In genomic region chr5:168086104-168086610, GRCh38 we compare ENCODE assay signal across 9 cellular contexts.
DNase-seq lines count a peak whose midpoint lies in the region; ATAC-seq and TF ChIP-seq lines count a peak whose summit lies in the region.
"Had no signal": no experiment of that assay in that cellular context is flagged by ENCODE, and none has a peak within 500 bp of the region (broad histone marks: within the 10 kb centered on the region; RNA-seq: fewer than 3 reads in every experiment).

No MANE protein-coding gene starts in this region.

- H3K4me1 Mint-ChIP-seq in progenitor cell of endocrine pancreas (ENCODE audit: low read depth) = peaks cover 4% of the 10 kb centered on the region

- no peaks in the 10 kb centered on the region for H3K9me3 ChIP-seq in MG63

- H3K4me3 ChIP-seq in MG63 = no peak overlapping the region

- no peaks in the 10 kb centered on the region for H3K27me3 ChIP-seq in MG63

- H3K36me3 ChIP-seq in MG63 = no peaks in the 10 kb centered on the region

- peaks cover 10% of the 10 kb centered on the region for H3K27me3 Mint-ChIP-seq in progenitor cell of endocrine pancreas

- ATAC-seq in GM19351 (IDR thresholded peaks at IDR 0.05; ENCODE audit: unreplicated experiment) = no peak

- peak overlapping the region; percentile 29 for H3K27ac ChIP-seq in cingulate gyrus (ENCODE audit: low read depth, low read length)

- no peak overlapping the region for H3K27ac Mint-ChIP-seq in progenitor cell of endocrine pancreas

- DNase-seq in GM04503 (ENCODE audit: low read depth) (peak; percentile 84), MG63 (peak; percentile 91), progenitor cell of endocrine pancreas (ENCODE audit: low spot score, unreplicated experiment) (no peak), AML-193 (lab: John Stamatoyannopoulos, UW) (no peak), NCI-H1048 (lab: John Stamatoyannopoulos, UW) (no peak), CD1c-positive myeloid dendritic cell (ENCODE audit: extremely low spot score) (no peak)

- no peaks in the 10 kb centered on the region for H3K36me3 Mint-ChIP-seq in progenitor cell of endocrine pancreas (ENCODE audit: insufficient read depth)

- no peak overlapping the region for H3K4me3 Mint-ChIP-seq in progenitor cell of endocrine pancreas (ENCODE audit: low read depth)
- H3K4me3 Mint-ChIP-seq: neural crest cell had no signal

- H3K9me3 Mint-ChIP-seq in progenitor cell of endocrine pancreas (ENCODE audit: low read depth) = peaks cover 5% of the 10 kb centered on the region

- TF ChIP-seq CTCF in progenitor cell of endocrine pancreas (IDR thresholded peaks at IDR 0.05; ENCODE audit: unreplicated experiment) = peak; percentile 23

Comparison
In these comparisons a context has a peak if more than half of its experiments do, and no peak if none do; other contexts are left out.
1. DNase-seq: peak in GM04503 (single experiment) and MG63 (single experiment); none in progenitor cell of endocrine pancreas (single experiment), AML-193 (0 of 2), NCI-H1048 (single experiment) and CD1c-positive myeloid dendritic cell (single experiment).